Comparison of ENCODE assay signal across 1 cellular context in genomic region chr3:18434731-18435130, GRCh38.
TF ChIP-seq lines count a peak whose summit lies in the region.

No MANE protein-coding gene starts in this region.

TF ChIP-seq in HEK293, 187 proteins besides CTCF, POLR2A, EP300 and RAD21:
- TF ChIP-seq, protein P1, sequence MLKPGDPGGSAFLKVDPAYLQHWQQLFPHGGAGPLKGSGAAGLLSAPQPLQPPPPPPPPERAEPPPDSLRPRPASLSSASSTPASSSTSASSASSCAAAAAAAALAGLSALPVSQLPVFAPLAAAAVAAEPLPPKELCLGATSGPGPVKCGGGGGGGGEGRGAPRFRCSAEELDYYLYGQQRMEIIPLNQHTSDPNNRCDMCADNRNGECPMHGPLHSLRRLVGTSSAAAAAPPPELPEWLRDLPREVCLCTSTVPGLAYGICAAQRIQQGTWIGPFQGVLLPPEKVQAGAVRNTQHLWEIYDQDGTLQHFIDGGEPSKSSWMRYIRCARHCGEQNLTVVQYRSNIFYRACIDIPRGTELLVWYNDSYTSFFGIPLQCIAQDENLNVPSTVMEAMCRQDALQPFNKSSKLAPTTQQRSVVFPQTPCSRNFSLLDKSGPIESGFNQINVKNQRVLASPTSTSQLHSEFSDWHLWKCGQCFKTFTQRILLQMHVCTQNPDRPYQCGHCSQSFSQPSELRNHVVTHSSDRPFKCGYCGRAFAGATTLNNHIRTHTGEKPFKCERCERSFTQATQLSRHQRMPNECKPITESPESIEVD (tag by site-specific recombination; IDR thresholded peaks at IDR 0.05), result peak; percentile 17; the same call in 1 of the 2 replicates
- TF ChIP-seq ZBTB17 (tag by site-specific recombination; IDR thresholded peaks at IDR 0.05), result peak; percentile 60
- no peak for TF ChIP-seq ZNF600 (tag by site-specific recombination; IDR thresholded peaks at IDR 0.05)
TF ChIP-seq in HEK293: peak in this region for 2.
